In genomic region chr1:46340404-46341221, GRCh38 we compare ENCODE assay signal across 8 cellular contexts.
DNase-seq lines count a peak whose midpoint lies in the region; ATAC-seq lines count a peak whose summit lies in the region.

TSS of gene NSUN4 (plus strand) at chr1:46340807. CDS start at chr1:46340827, 20 bp downstream.

- ATAC-seq in GM18907 (IDR thresholded peaks at IDR 0.05; ENCODE audit: unreplicated experiment), result peak; percentile 77
- ATAC-seq in HG03159 (IDR thresholded peaks at IDR 0.05; ENCODE audit: unreplicated experiment), result peak; percentile 69

- peak; percentile 90 for DNase-seq in AG08396 (ENCODE audit: low spot score)
- peak; percentile 94 for DNase-seq in NCI-H2227 treated with DMSO at 0.1 percent for 48 hours (lab: John Stamatoyannopoulos, UW)
- peak; percentile 62 to 68 (median 66) for DNase-seq in activated CD4-positive, CD25-positive, alpha-beta regulatory T cell (lab: John Stamatoyannopoulos, UW)
- peak; percentile 87 for DNase-seq in central memory CD4-positive, alpha-beta T cell
- peak; percentile 96 for DNase-seq in inferior parietal cortex (ENCODE audit: extremely low spot score)
- peak; percentile 73 to 79 for DNase-seq in stimulated activated CD4-positive, alpha-beta T cell treated with anti-CD3 and anti-CD28 coated beads, Interleukin-12 subunit alpha, Interleukin-12 subunit beta, amount 100 ng/mL, for 24 hours (ENCODE audit: low read depth in 2 of 2)

Comparison
In these comparisons a context has a peak if more than half of its experiments do, and no peak if none do; other contexts are left out.
1. Peak in every context shown above with its lines: DNase-seq and ATAC-seq.